ENCODE assay signal across 26 cellular contexts in the genomic region with DNA sequence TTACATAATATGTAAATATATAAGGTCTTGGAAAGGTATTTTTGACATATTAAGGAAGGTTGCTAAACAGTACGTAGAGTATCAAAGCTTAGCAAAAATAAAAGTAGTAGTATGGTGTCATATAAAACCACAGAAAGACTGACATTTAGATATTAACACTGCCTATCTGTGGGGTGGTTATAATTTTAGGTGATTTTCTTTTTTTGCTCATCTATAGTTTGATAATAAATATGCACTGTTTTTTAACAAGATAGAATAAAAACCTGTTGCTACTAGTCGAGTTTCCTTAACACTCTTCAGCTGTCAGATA. TPM values are rescaled to one million over a fixed set of nuclear protein-coding genes. Genes with fewer than 3 reads are reported as not detected.
DNase-seq lines count a peak whose midpoint lies in the region; ATAC-seq lines count a peak whose summit lies in the region.
"Had no signal": no experiment of that assay in that cellular context is flagged by ENCODE, and none has a peak within 500 bp of the region (broad histone marks: within the 10 kb centered on the region; RNA-seq: fewer than 3 reads in every experiment).

No MANE protein-coding gene starts in this region.

- H3K9me3 ChIP-seq in BLaER1 = no peaks in the 10 kb centered on the region; the same call in 1 of the 2 replicates
- no peaks in the 10 kb centered on the region for H3K9me3 ChIP-seq in T-helper 17 cell (ENCODE audit: control insufficient read depth, low read length, poor library complexity, severe bottlenecking)
- H3K9me3 ChIP-seq: Caco-2, HAP-1, SJCRH30 had no signal

- no peak overlapping the region for H3K4me3 Mint-ChIP-seq in activated CD4-positive, alpha-beta T cell treated with anti-CD3 and anti-CD28 coated beads for 36 hours
- H3K4me3 Mint-ChIP-seq in activated CD4-positive, alpha-beta T cell treated with anti-CD3 and anti-CD28 coated beads, Interleukin-2, amount 10 ng/mL, durations not matched to agents 24 days and 14 days = no peak overlapping the region
- H3K4me3 Mint-ChIP-seq in T-helper 17 cell = no peak overlapping the region
- H3K4me3 Mint-ChIP-seq: HFFc6 had no signal

- CTCF ChIA-PET in activated CD4-positive, alpha-beta T cell treated with anti-CD3 and anti-CD28 coated beads for 36 hours (lab: Charles Lee) = interaction anchor here (0.7 to 1.2 kb wide), 4 partner anchors 14 to 192 kb away, joined by 3 to 6 read pairs (median 4); no protein-coding TSS in a partner anchor

- H3K36me3 ChIP-seq in BLaER1 = peaks cover 48% of the 10 kb centered on the region
- H3K36me3 ChIP-seq: HAP-1 had no signal

- peaks cover 100% of the 10 kb centered on the region for H3K4me1 ChIP-seq in BLaER1
- H3K4me1 ChIP-seq: HAP-1, SJCRH30 had no signal

- H3K27me3 ChIP-seq in BLaER1 = no peaks in the 10 kb centered on the region
- H3K27me3 ChIP-seq: SJCRH30 had no signal

- H3K36me3 Mint-ChIP-seq in activated CD4-positive, alpha-beta T cell treated with anti-CD3 and anti-CD28 coated beads for 36 hours (ENCODE audit: low read depth) = no peaks in the 10 kb centered on the region
- H3K36me3 Mint-ChIP-seq in activated CD4-positive, alpha-beta T cell treated with anti-CD3 and anti-CD28 coated beads, Interleukin-2, amount 10 ng/mL, durations not matched to agents 24 days and 14 days (ENCODE audit: low read depth) = peaks cover 3% of the 10 kb centered on the region
- peaks cover 4% of the 10 kb centered on the region for H3K36me3 Mint-ChIP-seq in T-helper 17 cell (ENCODE audit: low read depth)
- H3K36me3 Mint-ChIP-seq: CD8-positive, alpha-beta T cell had no signal

- peak overlapping the region; percentile 70 for H3K9ac ChIP-seq in BLaER1
- H3K9ac ChIP-seq: KMS-11 had no signal

- H3K4me1 Mint-ChIP-seq in activated CD4-positive, alpha-beta T cell treated with anti-CD3 and anti-CD28 coated beads for 36 hours = peaks cover 12% of the 10 kb centered on the region
- peaks cover 17% of the 10 kb centered on the region for H3K4me1 Mint-ChIP-seq in activated CD4-positive, alpha-beta T cell treated with anti-CD3 and anti-CD28 coated beads, Interleukin-2, amount 10 ng/mL, durations not matched to agents 24 days and 14 days
- peaks cover 5% of the 10 kb centered on the region for H3K4me1 Mint-ChIP-seq in T-helper 17 cell

- intact Hi-C loops in activated CD4-positive, alpha-beta T cell treated with anti-CD3 and anti-CD28 coated beads for 36 hours (cut with DNase I, micrococcal nuclease) = no loop called here
- intact Hi-C loops in activated CD4-positive, alpha-beta T cell treated with anti-CD3 and anti-CD28 coated beads, Interleukin-2, amount 10 ng/mL, durations not matched to agents 24 days and 14 days (cut with micrococcal nuclease) = loop anchor here (10.0 kb wide), 1 partner anchor 177 kb away; no protein-coding TSS in a partner anchor
- intact Hi-C loops in head of caudate nucleus (cut with DNase I) = no loop called here

- no peaks in the 10 kb centered on the region for H3K9me3 Mint-ChIP-seq in activated CD4-positive, alpha-beta T cell treated with anti-CD3 and anti-CD28 coated beads for 36 hours (ENCODE audit: low read depth)
- no peaks in the 10 kb centered on the region for H3K9me3 Mint-ChIP-seq in activated CD4-positive, alpha-beta T cell treated with anti-CD3 and anti-CD28 coated beads, Interleukin-2, amount 10 ng/mL, durations not matched to agents 24 days and 14 days
- H3K9me3 Mint-ChIP-seq: CD8-positive, alpha-beta T cell; HFFc6; IgD-negative memory B cell had no signal

- no peak overlapping the region for H3K4me3 ChIP-seq in BLaER1
- H3K4me3 ChIP-seq: HAP-1, SJCRH30 had no signal

- H3K4me2 ChIP-seq in BLaER1 = peak overlapping the region; percentile 84

- H3K27me3 Mint-ChIP-seq in activated CD4-positive, alpha-beta T cell treated with anti-CD3 and anti-CD28 coated beads for 36 hours = peaks cover 23% of the 10 kb centered on the region
- peaks cover 31% of the 10 kb centered on the region for H3K27me3 Mint-ChIP-seq in activated CD4-positive, alpha-beta T cell treated with anti-CD3 and anti-CD28 coated beads, Interleukin-2, amount 10 ng/mL, durations not matched to agents 24 days and 14 days
- peaks cover 26% of the 10 kb centered on the region for H3K27me3 Mint-ChIP-seq in T-helper 17 cell
- H3K27me3 Mint-ChIP-seq: IgD-negative memory B cell had no signal

- DNase-seq in activated CD4-positive, alpha-beta T cell treated with anti-CD3 and anti-CD28 coated beads for 36 hours = no peak
- no peak for DNase-seq in activated CD4-positive, alpha-beta T cell treated with anti-CD3 and anti-CD28 coated beads, Interleukin-2, amount 10 ng/mL, durations not matched to agents 24 days and 14 days
- DNase-seq in T-helper 17 cell (no peak), head of caudate nucleus (no peak)
- DNase-seq in stimulated activated naive CD8-positive, alpha-beta T cell treated with anti-CD3 and anti-CD28 coated beads, Interleukin-15, Interleukin-2, amounts not matched to agents 100 U/mL and 50 U/mL, for 24 hours = no peak
- DNase-seq: 8988T; Caco-2; CD8-positive, alpha-beta T cell; GOT3; HFFc6; NCI-H1092 treated with DMSO at 0.1 percent for 48 hours; NCI-H1436; NCI-H187; NCI-H2081 treated with DMSO at 0.1 percent for 48 hours; NCI-H2171 treated with DMSO at 0.1 percent for 48 hours; NCI-H524; NCI-H774; PC-3; SJCRH30 had no signal

- peak overlapping the region; percentile 86 for H3K27ac ChIP-seq in BLaER1
- H3K27ac ChIP-seq: C4-2B, KMS-11, SJCRH30 had no signal

- POLR2A ChIA-PET in activated CD4-positive, alpha-beta T cell treated with anti-CD3 and anti-CD28 coated beads for 36 hours (lab: Charles Lee) = no interaction called here

- peak; percentile 60 for ATAC-seq in activated CD4-positive, alpha-beta T cell treated with anti-CD3 and anti-CD28 coated beads for 36 hours
- no peak for ATAC-seq in T-helper 17 cell
- peak; percentile 59 for ATAC-seq in stimulated activated naive CD8-positive, alpha-beta T cell treated with anti-CD3 and anti-CD28 coated beads, Interleukin-15, Interleukin-2, amounts not matched to agents 100 U/mL and 50 U/mL, for 24 hours
- no peak for ATAC-seq in GM21717 (IDR thresholded peaks at IDR 0.05; ENCODE audit: unreplicated experiment)
- ATAC-seq: CD8-positive, alpha-beta T cell; PC-3; SK-N-SH treated with all-trans-retinoic acid at 6 μM for 48 hours had no signal

- no peak overlapping the region for H3K27ac Mint-ChIP-seq in activated CD4-positive, alpha-beta T cell treated with anti-CD3 and anti-CD28 coated beads for 36 hours
- H3K27ac Mint-ChIP-seq in activated CD4-positive, alpha-beta T cell treated with anti-CD3 and anti-CD28 coated beads, Interleukin-2, amount 10 ng/mL, durations not matched to agents 24 days and 14 days = no peak overlapping the region
- H3K27ac Mint-ChIP-seq in T-helper 17 cell = peak overlapping the region; percentile 94
- H3K27ac Mint-ChIP-seq: HFFc6 had no signal

- H4K20me1 ChIP-seq in BLaER1 = no peaks in the 10 kb centered on the region

RNA-seq across cellular contexts. Expression of a gene that starts 40.7 kb away (rescaled TPM):
- 1 to 10 TPM in 1 of 2 experiments, under 1 TPM in 1; 0.83 to 1.4 TPM for total RNA-seq in activated CD4-positive, alpha-beta T cell treated with anti-CD3 and anti-CD28 coated beads for 36 hours
- 2.2 and 2.5 TPM in 2 replicates for total RNA-seq in activated CD4-positive, alpha-beta T cell treated with anti-CD3 and anti-CD28 coated beads, Interleukin-2, amount 10 ng/mL, durations not matched to agents 24 days and 14 days
- under 1 TPM in 1 of 2 donors, not detected in 1; 0.70 TPM for total RNA-seq in T-helper 17 cell

Comparison
In these comparisons a context has a peak if more than half of its experiments do, and no peak if none do; other contexts are left out.
1. ATAC-seq: peak in activated CD4-positive, alpha-beta T cell treated with anti-CD3 and anti-CD28 coated beads for 36 hours (single experiment) and stimulated activated naive CD8-positive, alpha-beta T cell treated with anti-CD3 and anti-CD28 coated beads, Interleukin-15, Interleukin-2, amounts not matched to agents 100 U/mL and 50 U/mL, for 24 hours (single experiment); none in T-helper 17 cell (single experiment) and GM21717 (single experiment).